ENCODE assay signal across 8 cellular contexts in the genomic region with DNA sequence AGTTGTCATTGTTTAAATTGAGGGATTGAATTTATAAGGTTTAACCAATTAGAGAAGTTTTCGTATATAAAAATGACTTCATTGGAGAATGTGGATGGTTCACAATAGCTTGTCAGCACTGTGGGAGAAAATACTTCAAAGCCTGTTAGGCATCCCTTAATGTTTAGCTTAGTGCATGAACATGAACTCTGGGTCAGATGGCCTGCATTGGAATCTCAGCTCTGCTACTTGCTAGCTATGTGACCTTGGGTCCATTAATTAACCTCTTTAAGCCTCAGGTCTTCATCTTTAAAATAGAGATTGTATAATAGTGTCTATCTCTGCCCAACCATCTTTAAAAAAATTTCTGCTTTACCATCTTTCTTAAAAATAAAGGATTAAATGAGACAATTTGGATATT.
"Had no signal": no experiment of that assay in that cellular context is flagged by ENCODE, and none has a peak within 500 bp of the region (broad histone marks: within the 10 kb centered on the region; RNA-seq: fewer than 3 reads in every experiment).

No MANE protein-coding gene starts in this region.

- H3K4me3 ChIP-seq: GM12878 had no signal

- FAIRE-seq: G401.6, GM12878, GM12891, GM12892, GM18507, GM19239 had no signal

- ATAC-seq: GM12878 had no signal

- DNase-seq: GDM1, GF-D8 had no signal
